In the genomic region with DNA sequence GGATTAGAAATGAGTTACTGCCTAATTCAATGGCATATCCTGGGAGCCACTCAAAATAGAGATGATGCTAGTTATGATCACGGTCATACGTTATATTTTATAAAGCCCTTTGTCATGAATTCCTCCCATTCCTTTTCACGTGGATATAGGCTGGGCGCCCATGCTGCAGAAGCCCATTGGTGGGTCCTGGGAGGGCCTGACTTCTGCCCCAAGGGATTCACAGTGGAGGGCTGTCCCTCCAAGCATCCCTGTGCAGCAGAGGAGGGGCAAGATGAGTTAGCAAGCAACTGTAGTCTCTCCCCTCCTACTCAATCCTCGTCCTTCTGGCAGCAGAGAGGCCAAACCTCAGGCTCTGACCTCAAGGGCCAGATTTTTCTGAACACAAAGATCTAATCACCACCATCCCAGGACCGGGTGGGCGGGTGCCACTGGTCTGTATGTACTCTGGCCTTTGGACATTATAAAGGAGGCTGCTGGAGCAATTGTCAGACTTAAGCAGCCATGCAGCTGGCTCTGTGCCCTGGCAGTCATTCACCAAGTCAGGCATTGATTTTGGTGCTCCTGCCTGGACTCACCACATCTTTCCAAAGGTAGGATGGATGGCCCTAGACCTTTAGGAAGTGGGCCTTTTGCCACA, we compare ENCODE assay signal across 1 cellular context.
TF ChIP-seq lines count a peak whose summit lies in the region.

No MANE protein-coding gene starts in this region.

TF ChIP-seq in HepG2, 621 proteins besides CTCF, POLR2A, EP300 and RAD21:
- TF ChIP-seq KDM3A (CRISPR knock-in tag; IDR thresholded peaks at IDR 0.05; ENCODE audit: low read depth) (no peak), NPAS2 (CRISPR knock-in tag; IDR thresholded peaks at IDR 0.05; ENCODE audit: borderline replicate concordance) (no peak)
